ENCODE assay signal across 8 cellular contexts in the genomic region with DNA sequence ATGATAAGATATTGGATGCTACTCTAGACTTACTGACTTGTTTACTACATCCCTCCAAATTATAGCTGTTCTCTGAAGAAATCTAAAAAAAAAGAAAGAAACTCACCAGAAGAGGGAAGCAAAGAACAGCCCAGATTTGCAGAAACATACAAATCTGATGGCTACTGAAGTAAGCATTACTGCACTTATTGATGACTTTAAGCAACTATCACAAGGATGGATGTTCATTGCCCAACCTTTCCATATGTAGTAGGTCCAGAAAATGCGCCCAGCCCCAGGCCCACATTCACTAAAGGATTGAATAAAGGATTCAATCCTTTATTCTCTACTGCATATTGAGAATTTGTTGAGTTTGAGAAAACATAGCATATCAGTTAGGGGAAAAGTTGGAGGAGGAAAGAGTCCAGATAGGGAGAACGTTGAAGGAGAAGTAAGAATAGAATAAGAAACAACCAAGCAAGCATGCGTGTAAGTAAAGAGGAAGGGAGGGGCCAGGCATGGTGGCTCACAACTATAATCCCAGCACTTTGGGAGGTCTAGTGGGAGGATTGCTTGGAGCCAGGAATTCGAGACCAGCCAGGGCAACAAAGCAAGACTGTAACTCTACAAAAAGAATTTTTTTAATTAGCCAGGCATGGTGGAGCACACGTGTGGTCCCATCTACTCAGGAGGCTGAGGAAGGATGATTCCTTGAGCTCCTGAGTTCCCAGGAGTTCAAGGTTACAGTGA. TPM values are rescaled to one million over a fixed set of nuclear protein-coding genes. Genes with fewer than 3 reads are reported as not detected.
DNase-seq lines count a peak whose midpoint lies in the region; ATAC-seq, FAIRE-seq and TF ChIP-seq lines count a peak whose summit lies in the region.

No MANE protein-coding gene starts in this region.

- TF ChIP-seq CTCF in gastroesophageal sphincter (IDR thresholded peaks at IDR 0.05) = peak in 2 of 4 experiments; percentile 28 to 38

- H3K4me1 ChIP-seq in gastroesophageal sphincter = no peaks in the 10 kb centered on the region

- TF ChIP-seq EP300 in gastroesophageal sphincter (IDR thresholded peaks at IDR 0.05) = no peak

- no peak overlapping the region for H3K4me3 Mint-ChIP-seq in stimulated activated effector memory CD8-positive, alpha-beta T cell treated with anti-CD3 and anti-CD28 coated beads, Interleukin-12 subunit alpha, Interleukin-12 subunit beta, amount 100 ng/mL, for 72 hours

- DNase-seq in D341Med (ENCODE audit: low spot score) (peak; percentile 40), GM19239 (ENCODE audit: insufficient read length, low spot score) (no peak), fibroblast of the conjunctiva (ENCODE audit: low read depth) (peak; percentile 33)
- no peak for DNase-seq in stimulated activated effector memory CD8-positive, alpha-beta T cell treated with anti-CD3 and anti-CD28 coated beads, Interleukin-12 subunit alpha, Interleukin-12 subunit beta, amount 100 ng/mL, for 72 hours (ENCODE audit: low spot score in 2 of 2)
- DNase-seq in stimulated activated CD4-positive, alpha-beta T cell treated with anti-CD3 and anti-CD28 coated beads, Interleukin-12 subunit alpha, Interleukin-12 subunit beta, amount 100 ng/mL, for 4 hours = no peak

- 43 to 56% methylated on average over 2 to 5 of the region's 5 CpGs for WGBS in gastroesophageal sphincter (ENCODE audit: low coverage in 1 of 2), 2 donors

- H3K27ac ChIP-seq in gastroesophageal sphincter = no peak overlapping the region

- no peaks in the 10 kb centered on the region for H3K36me3 Mint-ChIP-seq in stimulated activated effector memory CD8-positive, alpha-beta T cell treated with anti-CD3 and anti-CD28 coated beads, Interleukin-12 subunit alpha, Interleukin-12 subunit beta, amount 100 ng/mL, for 72 hours

- H3K4me1 Mint-ChIP-seq in stimulated activated effector memory CD8-positive, alpha-beta T cell treated with anti-CD3 and anti-CD28 coated beads, Interleukin-12 subunit alpha, Interleukin-12 subunit beta, amount 100 ng/mL, for 72 hours = no peaks in the 10 kb centered on the region

- peak; percentile 94 for FAIRE-seq in GM19239 (lab: Jason Lieb, UNC)

- no peaks in the 10 kb centered on the region for H3K9me3 Mint-ChIP-seq in stimulated activated effector memory CD8-positive, alpha-beta T cell treated with anti-CD3 and anti-CD28 coated beads, Interleukin-12 subunit alpha, Interleukin-12 subunit beta, amount 100 ng/mL, for 72 hours

- no peak overlapping the region for H3K27ac Mint-ChIP-seq in stimulated activated effector memory CD8-positive, alpha-beta T cell treated with anti-CD3 and anti-CD28 coated beads, Interleukin-12 subunit alpha, Interleukin-12 subunit beta, amount 100 ng/mL, for 72 hours

- no peaks in the 10 kb centered on the region for H3K27me3 ChIP-seq in gastroesophageal sphincter

- no peak overlapping the region for H3K4me3 ChIP-seq in gastroesophageal sphincter

- ATAC-seq in HG03378 (IDR thresholded peaks at IDR 0.05; ENCODE audit: unreplicated experiment) (peak; percentile 71), SK-N-SH treated with all-trans-retinoic acid at 6 μM for 48 hours (peak; percentile 87), gastroesophageal sphincter (no peak)
- ATAC-seq in stimulated activated effector memory CD8-positive, alpha-beta T cell treated with anti-CD3 and anti-CD28 coated beads, Interleukin-12 subunit alpha, Interleukin-12 subunit beta, amount 100 ng/mL, for 72 hours = peak; percentile 62

- no peaks in the 10 kb centered on the region for H3K36me3 ChIP-seq in gastroesophageal sphincter

- peaks cover 0 to 16% (median 0%) of the 10 kb centered on the region in 3 donors for H3K9me3 ChIP-seq in gastroesophageal sphincter

- TF ChIP-seq POLR2A in gastroesophageal sphincter (IDR thresholded peaks at IDR 0.05) = no peak

TF ChIP-seq in SK-N-SH treated with all-trans-retinoic acid at 6 μM for 48 hours, 23 proteins besides CTCF, POLR2A, EP300 and RAD21:
- TF ChIP-seq ARNTL (CRISPR knock-in tag; IDR thresholded peaks at IDR 0.05; ENCODE audit: borderline replicate concordance, low read depth) = no peak
- TF ChIP-seq ZNF565 (CRISPR knock-in tag; conservative IDR thresholded peaks at IDR 0.05; ENCODE audit: low read depth) = no peak
- TF ChIP-seq, protein P1, sequence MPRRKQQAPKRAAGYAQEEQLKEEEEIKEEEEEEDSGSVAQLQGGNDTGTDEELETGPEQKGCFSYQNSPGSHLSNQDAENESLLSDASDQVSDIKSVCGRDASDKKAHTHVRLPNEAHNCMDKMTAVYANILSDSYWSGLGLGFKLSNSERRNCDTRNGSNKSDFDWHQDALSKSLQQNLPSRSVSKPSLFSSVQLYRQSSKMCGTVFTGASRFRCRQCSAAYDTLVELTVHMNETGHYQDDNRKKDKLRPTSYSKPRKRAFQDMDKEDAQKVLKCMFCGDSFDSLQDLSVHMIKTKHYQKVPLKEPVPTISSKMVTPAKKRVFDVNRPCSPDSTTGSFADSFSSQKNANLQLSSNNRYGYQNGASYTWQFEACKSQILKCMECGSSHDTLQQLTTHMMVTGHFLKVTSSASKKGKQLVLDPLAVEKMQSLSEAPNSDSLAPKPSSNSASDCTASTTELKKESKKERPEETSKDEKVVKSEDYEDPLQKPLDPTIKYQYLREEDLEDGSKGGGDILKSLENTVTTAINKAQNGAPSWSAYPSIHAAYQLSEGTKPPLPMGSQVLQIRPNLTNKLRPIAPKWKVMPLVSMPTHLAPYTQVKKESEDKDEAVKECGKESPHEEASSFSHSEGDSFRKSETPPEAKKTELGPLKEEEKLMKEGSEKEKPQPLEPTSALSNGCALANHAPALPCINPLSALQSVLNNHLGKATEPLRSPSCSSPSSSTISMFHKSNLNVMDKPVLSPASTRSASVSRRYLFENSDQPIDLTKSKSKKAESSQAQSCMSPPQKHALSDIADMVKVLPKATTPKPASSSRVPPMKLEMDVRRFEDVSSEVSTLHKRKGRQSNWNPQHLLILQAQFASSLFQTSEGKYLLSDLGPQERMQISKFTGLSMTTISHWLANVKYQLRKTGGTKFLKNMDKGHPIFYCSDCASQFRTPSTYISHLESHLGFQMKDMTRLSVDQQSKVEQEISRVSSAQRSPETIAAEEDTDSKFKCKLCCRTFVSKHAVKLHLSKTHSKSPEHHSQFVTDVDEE (CRISPR knock-in tag; IDR thresholded peaks at IDR 0.05) = no peak
- no peak for TF ChIP-seq ZNF8 (CRISPR knock-in tag; IDR thresholded peaks at IDR 0.05)
- TF ChIP-seq, protein P2, sequence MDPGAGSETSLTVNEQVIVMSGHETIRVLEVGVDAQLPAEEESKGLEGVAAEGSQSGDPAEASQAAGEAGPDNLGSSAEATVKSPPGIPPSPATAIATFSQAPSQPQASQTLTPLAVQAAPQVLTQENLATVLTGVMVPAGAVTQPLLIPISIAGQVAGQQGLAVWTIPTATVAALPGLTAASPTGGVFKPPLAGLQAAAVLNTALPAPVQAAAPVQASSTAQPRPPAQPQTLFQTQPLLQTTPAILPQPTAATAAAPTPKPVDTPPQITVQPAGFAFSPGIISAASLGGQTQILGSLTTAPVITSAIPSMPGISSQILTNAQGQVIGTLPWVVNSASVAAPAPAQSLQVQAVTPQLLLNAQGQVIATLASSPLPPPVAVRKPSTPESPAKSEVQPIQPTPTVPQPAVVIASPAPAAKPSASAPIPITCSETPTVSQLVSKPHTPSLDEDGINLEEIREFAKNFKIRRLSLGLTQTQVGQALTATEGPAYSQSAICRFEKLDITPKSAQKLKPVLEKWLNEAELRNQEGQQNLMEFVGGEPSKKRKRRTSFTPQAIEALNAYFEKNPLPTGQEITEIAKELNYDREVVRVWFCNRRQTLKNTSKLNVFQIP (CRISPR knock-in tag; IDR thresholded peaks at IDR 0.05; ENCODE audit: borderline replicate concordance, low read depth) = no peak
- TF ChIP-seq ISL1 (CRISPR knock-in tag; IDR thresholded peaks at IDR 0.05) = no peak
- TF ChIP-seq, protein P3, sequence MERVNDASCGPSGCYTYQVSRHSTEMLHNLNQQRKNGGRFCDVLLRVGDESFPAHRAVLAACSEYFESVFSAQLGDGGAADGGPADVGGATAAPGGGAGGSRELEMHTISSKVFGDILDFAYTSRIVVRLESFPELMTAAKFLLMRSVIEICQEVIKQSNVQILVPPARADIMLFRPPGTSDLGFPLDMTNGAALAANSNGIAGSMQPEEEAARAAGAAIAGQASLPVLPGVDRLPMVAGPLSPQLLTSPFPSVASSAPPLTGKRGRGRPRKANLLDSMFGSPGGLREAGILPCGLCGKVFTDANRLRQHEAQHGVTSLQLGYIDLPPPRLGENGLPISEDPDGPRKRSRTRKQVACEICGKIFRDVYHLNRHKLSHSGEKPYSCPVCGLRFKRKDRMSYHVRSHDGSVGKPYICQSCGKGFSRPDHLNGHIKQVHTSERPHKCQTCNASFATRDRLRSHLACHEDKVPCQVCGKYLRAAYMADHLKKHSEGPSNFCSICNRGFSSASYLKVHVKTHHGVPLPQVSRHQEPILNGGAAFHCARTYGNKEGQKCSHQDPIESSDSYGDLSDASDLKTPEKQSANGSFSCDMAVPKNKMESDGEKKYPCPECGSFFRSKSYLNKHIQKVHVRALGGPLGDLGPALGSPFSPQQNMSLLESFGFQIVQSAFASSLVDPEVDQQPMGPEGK (CRISPR knock-in tag; IDR thresholded peaks at IDR 0.05; ENCODE audit: borderline replicate concordance) = no peak
- no peak for TF ChIP-seq GLIS3 (CRISPR knock-in tag; IDR thresholded peaks at IDR 0.05)
- TF ChIP-seq ZFP3 (CRISPR knock-in tag; IDR thresholded peaks at IDR 0.05) = no peak
- no peak for TF ChIP-seq PPARA (CRISPR knock-in tag; IDR thresholded peaks at IDR 0.05; ENCODE audit: borderline replicate concordance)

RNA-seq across cellular contexts. Expression of a gene that starts 33.8 kb away (rescaled TPM):
- 10 to 100 TPM in 3 of 4 donors, 1 to 10 TPM in 1; 7.9 to 14.2 (median 12.6) TPM for total RNA-seq in gastroesophageal sphincter

RNA-seq across cellular contexts. Expression of a gene that starts 48.7 kb away (rescaled TPM):
- 100 to 1,000 TPM in 1 of 4 donors, 10 to 100 TPM in 3; 38.4 to 157 (median 48.2) TPM for total RNA-seq in gastroesophageal sphincter

Comparison
In these comparisons a context has a peak if more than half of its experiments do, and no peak if none do; other contexts are left out.
1. DNase-seq: peak in D341Med (single experiment) and fibroblast of the conjunctiva (single experiment); none in GM19239 (single experiment), stimulated activated effector memory CD8-positive, alpha-beta T cell treated with anti-CD3 and anti-CD28 coated beads, Interleukin-12 subunit alpha, Interleukin-12 subunit beta, amount 100 ng/mL, for 72 hours (0 of 2) and stimulated activated CD4-positive, alpha-beta T cell treated with anti-CD3 and anti-CD28 coated beads, Interleukin-12 subunit alpha, Interleukin-12 subunit beta, amount 100 ng/mL, for 4 hours (single experiment).